In the genomic region with DNA sequence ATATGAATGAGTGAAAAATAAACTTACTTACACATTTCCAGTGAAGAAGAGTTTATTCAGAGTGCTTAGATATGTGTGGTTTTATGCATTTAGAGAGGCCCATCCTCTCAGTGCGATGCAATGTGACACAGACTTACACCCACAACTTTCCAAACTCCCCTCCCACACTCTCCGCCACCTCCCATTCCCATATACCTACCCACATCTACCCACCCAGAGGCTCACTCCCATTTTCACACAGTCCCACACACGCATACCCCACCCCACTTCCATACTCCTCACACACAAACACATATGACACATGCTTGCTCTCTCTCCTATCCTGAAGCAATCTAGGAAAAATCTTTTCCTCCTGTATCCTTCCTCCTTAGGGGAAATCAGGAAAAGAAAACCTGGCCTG, we compare ENCODE assay signal across 28 cellular contexts. TPM values are rescaled to one million over a fixed set of nuclear protein-coding genes. Genes with fewer than 3 reads are reported as not detected.
A peak's percentile ranks its signal among the peaks of the same experiment; 100 is the strongest.
DNase-seq lines count a peak whose midpoint lies in the region; ATAC-seq and TF ChIP-seq lines count a peak whose summit lies in the region.
"Had no signal": no experiment of that assay in that cellular context is flagged by ENCODE, and none has a peak within 500 bp of the region (broad histone marks: within the 10 kb centered on the region; RNA-seq: fewer than 3 reads in every experiment).

No MANE protein-coding gene starts in this region.

- H4K12ac ChIP-seq in trophoblast cell (ENCODE audit: low read depth, low read length), result no peak overlapping the region

- H3K27me3 Mint-ChIP-seq in endothelial cell (ENCODE audit: unreplicated experiment) (peaks cover 17% of the 10 kb centered on the region), progenitor cell of endocrine pancreas (peaks cover 24% of the 10 kb centered on the region)
- H3K27me3 Mint-ChIP-seq: CD4-positive, CD25-positive, alpha-beta regulatory T cell had no signal

- H3K4me3 ChIP-seq in trophoblast cell (ENCODE audit: low read depth, low read length), result no peak overlapping the region
- H3K4me3 ChIP-seq: BLaER1, GM12878 had no signal

- no peak overlapping the region for H3K18ac ChIP-seq in trophoblast cell (ENCODE audit: low read length)

- H2BK12ac ChIP-seq in trophoblast cell (ENCODE audit: low read length), result no peak overlapping the region

- H2BK120ac ChIP-seq in trophoblast cell (ENCODE audit: insufficient read depth, low read length, poor library complexity), result no peak overlapping the region

- H4K91ac ChIP-seq in trophoblast cell (ENCODE audit: low read depth, low read length), result no peak overlapping the region

- H2AK5ac ChIP-seq in trophoblast cell (ENCODE audit: low read length), result no peak overlapping the region

- no peak overlapping the region for H3K4ac ChIP-seq in trophoblast cell (ENCODE audit: low read depth, low read length)

- H3K23ac ChIP-seq in trophoblast cell (ENCODE audit: low read length), result no peak overlapping the region

- H3K27ac ChIP-seq in VCaP (peak overlapping the region; percentile 9; the same call in 1 of the 2 replicates), trophoblast cell (ENCODE audit: low read depth, low read length) (no peak overlapping the region)
- H3K27ac ChIP-seq: BLaER1 had no signal

- H3K4me3 Mint-ChIP-seq in endothelial cell (ENCODE audit: unreplicated experiment) (no peak overlapping the region), progenitor cell of endocrine pancreas (ENCODE audit: low read depth) (no peak overlapping the region)
- H3K4me3 Mint-ChIP-seq: CD14-positive monocyte; CD4-positive, alpha-beta memory T cell; CD4-positive, CD25-positive, alpha-beta regulatory T cell; CD8-positive, alpha-beta memory T cell had no signal

- peaks cover 19% of the 10 kb centered on the region for H3K79me1 ChIP-seq in trophoblast cell (ENCODE audit: low read length)

- H3K4me1 ChIP-seq in trophoblast cell (ENCODE audit: control insufficient read depth in 1 of 2, insufficient read depth in 2 of 2, low read length in 2 of 2), result peaks cover 20 to 24% of the 10 kb centered on the region in 2 experiments
- H3K4me1 ChIP-seq: BE2C had no signal

- H3K36me3 ChIP-seq in trophoblast cell (ENCODE audit: control insufficient read depth in 1 of 2, insufficient read depth in 2 of 2, low read length in 2 of 2), result no peaks in the 10 kb centered on the region
- H3K36me3 ChIP-seq: BE2C, BLaER1 had no signal

- no peak overlapping the region for H2AFZ ChIP-seq in trophoblast cell (ENCODE audit: insufficient read depth, low read length, poor library complexity)

- H3K4me1 Mint-ChIP-seq in endothelial cell (ENCODE audit: unreplicated experiment) (peaks cover 30% of the 10 kb centered on the region), progenitor cell of endocrine pancreas (ENCODE audit: low read depth) (peaks cover 8% of the 10 kb centered on the region)
- H3K4me1 Mint-ChIP-seq: CD14-positive monocyte; CD4-positive, alpha-beta memory T cell; CD4-positive, CD25-positive, alpha-beta regulatory T cell; CD8-positive, alpha-beta memory T cell had no signal

- 100% methylated on average over 2 of the region's 3 CpGs for WGBS in trophoblast cell (ENCODE audit: extremely low coverage, insufficient coverage, insufficient read length)

- H3K4me2 ChIP-seq in trophoblast cell (ENCODE audit: low read length), result no peak overlapping the region
- H3K4me2 ChIP-seq: BLaER1 had no signal

- no peaks in the 10 kb centered on the region for H3K27me3 ChIP-seq in trophoblast cell (ENCODE audit: insufficient read depth, low read length)
- H3K27me3 ChIP-seq: BE2C, BLaER1 had no signal

- no peak for DNase-seq in endothelial cell (ENCODE audit: low spot score)
- no peak for DNase-seq in progenitor cell of endocrine pancreas (ENCODE audit: low spot score, unreplicated experiment)
- DNase-seq in trophoblast cell, result no peak
- no peak for DNase-seq in glomerular visceral epithelial cell (ENCODE audit: extremely low spot score)
- DNase-seq in SKM-1 treated with dmso at 0.1 percent for 144 hours (lab: John Stamatoyannopoulos, UW; ENCODE audit: unreplicated experiment), result no peak
- DNase-seq: 8988T; ACHN; BE2C; C1 segment of cervical spinal cord; CD4-positive, alpha-beta memory T cell; CD4-positive, CD25-positive, alpha-beta regulatory T cell; CD8-positive, alpha-beta memory T cell; COR-L47; DMS 273 treated with DMSO at 0.1 percent for 48 hours; DMS153; DMS53; DMS79; DND-41; EL; GDM1 had no signal

- H3K36me3 Mint-ChIP-seq in endothelial cell (ENCODE audit: low read depth, unreplicated experiment), result no peaks in the 10 kb centered on the region
- no peaks in the 10 kb centered on the region for H3K36me3 Mint-ChIP-seq in progenitor cell of endocrine pancreas (ENCODE audit: insufficient read depth)
- H3K36me3 Mint-ChIP-seq: CD14-positive monocyte; CD4-positive, alpha-beta memory T cell; CD4-positive, CD25-positive, alpha-beta regulatory T cell; CD8-positive, alpha-beta memory T cell had no signal

- no peaks in the 10 kb centered on the region for H3K9me3 Mint-ChIP-seq in endothelial cell (ENCODE audit: unreplicated experiment)
- H3K9me3 Mint-ChIP-seq in progenitor cell of endocrine pancreas (ENCODE audit: low read depth), result no peaks in the 10 kb centered on the region

- TF ChIP-seq CTCF in VCaP (conservative IDR thresholded peaks at IDR 0.05) (no peak), endothelial cell (IDR thresholded peaks at IDR 0.05; ENCODE audit: unreplicated experiment) (no peak), progenitor cell of endocrine pancreas (IDR thresholded peaks at IDR 0.05; ENCODE audit: unreplicated experiment) (no peak)

- no peak overlapping the region for H3K14ac ChIP-seq in trophoblast cell (ENCODE audit: low read length)

- ATAC-seq in HG02884 (IDR thresholded peaks at IDR 0.05; ENCODE audit: unreplicated experiment), result no peak
- ATAC-seq: GM12878 had no signal

- H3K27ac Mint-ChIP-seq in endothelial cell (ENCODE audit: unreplicated experiment) (peak overlapping the region; percentile 1), progenitor cell of endocrine pancreas (peak overlapping the region; percentile 14)
- H3K27ac Mint-ChIP-seq: CD14-positive monocyte; CD4-positive, alpha-beta memory T cell; CD4-positive, CD25-positive, alpha-beta regulatory T cell had no signal

- H3K9ac ChIP-seq in trophoblast cell (ENCODE audit: low read length), result no peak overlapping the region
- H3K9ac ChIP-seq: BLaER1 had no signal

- no peaks in the 10 kb centered on the region for H3K9me3 ChIP-seq in trophoblast cell (ENCODE audit: insufficient read depth, low read depth, low read length)
- H3K9me3 ChIP-seq: BE2C, BLaER1 had no signal

- H3K79me2 ChIP-seq in trophoblast cell (ENCODE audit: control insufficient read depth, insufficient read depth, low read length, poor library complexity), result peaks cover 1% of the 10 kb centered on the region

- H4K8ac ChIP-seq in trophoblast cell (ENCODE audit: low read depth, low read length), result no peak overlapping the region

- H2BK5ac ChIP-seq in trophoblast cell (ENCODE audit: low read depth, low read length, poor library complexity), result no peak overlapping the region

RNA-seq across cellular contexts. Expression of a gene that starts 21.9 kb away (rescaled TPM):
- 1.4 TPM for total RNA-seq in endothelial cell (ENCODE audit: unreplicated experiment)
- total RNA-seq in progenitor cell of endocrine pancreas, result 1.0 and 1.2 TPM in 2 replicates
- polyA plus RNA-seq in trophoblast cell (2013), result 41.0 and 46.4 TPM in 2 replicates
- total RNA-seq: CD4-positive, alpha-beta memory T cell; CD4-positive, CD25-positive, alpha-beta regulatory T cell; CD8-positive, alpha-beta memory T cell; Daoy; G401; GM12878 had no signal
- polyA plus RNA-seq: AG04450; CD14-positive monocyte; CD4-positive, alpha-beta memory T cell; CD4-positive, CD25-positive, alpha-beta regulatory T cell; CD8-positive, alpha-beta memory T cell; GM12878 had no signal
